In the genomic region with DNA sequence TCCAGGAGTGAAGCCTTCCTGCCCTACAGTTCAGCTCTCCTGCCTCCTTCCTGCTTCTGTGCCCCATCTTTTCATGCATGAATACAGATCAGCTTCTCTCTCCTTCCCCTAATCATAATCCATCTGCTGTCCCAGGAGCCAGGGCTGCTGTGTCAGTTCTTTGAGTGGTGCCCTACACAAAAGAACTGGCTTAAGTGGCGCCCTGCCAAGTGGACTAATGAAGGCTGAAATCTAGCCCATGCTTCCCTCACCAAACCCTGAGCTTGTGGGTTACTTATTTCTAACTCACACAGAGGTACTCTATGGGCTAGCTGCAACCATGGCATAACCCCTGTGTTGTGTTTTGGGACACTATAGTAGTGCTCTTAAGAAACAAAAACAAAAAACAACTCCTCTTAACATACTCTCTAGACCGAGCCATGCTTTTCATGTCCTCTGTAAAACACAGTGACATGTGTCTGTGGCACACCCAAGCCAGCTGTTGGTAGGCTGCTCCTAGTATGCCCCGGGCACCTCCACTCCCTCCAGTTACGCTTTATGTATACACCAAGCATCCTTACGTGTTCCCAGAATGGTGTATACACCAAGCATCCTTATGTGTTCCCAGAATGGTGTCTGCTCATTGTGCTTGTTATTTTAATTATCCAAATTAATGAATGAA, we compare ENCODE assay signal across 15 cellular contexts. TPM values are rescaled to one million over a fixed set of nuclear protein-coding genes. Genes with fewer than 3 reads are reported as not detected.
DNase-seq lines count a peak whose midpoint lies in the region; ATAC-seq and TF ChIP-seq lines count a peak whose summit lies in the region.
"Had no signal": no experiment of that assay in that cellular context is flagged by ENCODE, and none has a peak within 500 bp of the region (broad histone marks: within the 10 kb centered on the region; RNA-seq: fewer than 3 reads in every experiment).

No MANE protein-coding gene starts in this region.

- no peak overlapping the region for H3K4me3 ChIP-seq in mucosa of descending colon
- no peak overlapping the region for H3K4me3 ChIP-seq in gastrocnemius medialis
- H3K4me3 ChIP-seq: skin epidermis had no signal

- in situ Hi-C loops in gastrocnemius medialis (cut with MboI; ENCODE audit: low sequenced_read_pairs in 4 of 4): no loop called here

- H3K36me3 ChIP-seq in mucosa of descending colon (ENCODE audit: low read depth) (no peaks in the 10 kb centered on the region), gastrocnemius medialis (no peaks in the 10 kb centered on the region)
- H3K36me3 ChIP-seq: brain microvascular endothelial cell had no signal

- DNase-seq in DMS153 (lab: John Stamatoyannopoulos, UW) (peak; percentile 83), M059J (ENCODE audit: low read depth) (peak; percentile 35), NCI-H69 (lab: John Stamatoyannopoulos, UW) (peak; percentile 89), mucosa of descending colon (no peak), mesothelial cell of epicardium (ENCODE audit: low spot score in 2 of 2, unreplicated experiment in 2 of 2) (no peak), gastrocnemius medialis (no peak)
- DNase-seq: brain microvascular endothelial cell; CD4-positive, CD25-positive, alpha-beta regulatory T cell; Karpas-422; left cardiac atrium; nephron progenitor cell had no signal

- peaks cover 6% of the 10 kb centered on the region for H3K9me3 Mint-ChIP-seq in mesothelial cell of epicardium

- H3K4me1 Mint-ChIP-seq in mesothelial cell of epicardium: peaks cover 5% of the 10 kb centered on the region
- H3K4me1 Mint-ChIP-seq: CD4-positive, CD25-positive, alpha-beta regulatory T cell; nephron progenitor cell had no signal

- H3K27me3 ChIP-seq in gastrocnemius medialis: no peaks in the 10 kb centered on the region
- H3K27me3 ChIP-seq: brain microvascular endothelial cell had no signal

- TF ChIP-seq CTCF in mucosa of descending colon (IDR thresholded peaks at IDR 0.05): no peak
- no peak for TF ChIP-seq CTCF in mesothelial cell of epicardium (IDR thresholded peaks at IDR 0.05; ENCODE audit: unreplicated experiment)
- no peak for TF ChIP-seq CTCF in gastrocnemius medialis (IDR thresholded peaks at IDR 0.05 in 4 of 5, conservative IDR thresholded peaks at IDR 0.05 in 1 of 5)

- no peaks in the 10 kb centered on the region for H3K4me1 ChIP-seq in mucosa of descending colon (ENCODE audit: low read depth)
- H3K4me1 ChIP-seq in gastrocnemius medialis: no peaks in the 10 kb centered on the region

- no peak for TF ChIP-seq POLR2A in gastrocnemius medialis (IDR thresholded peaks at IDR 0.05)

- no peak overlapping the region for H3K27ac Mint-ChIP-seq in mesothelial cell of epicardium
- H3K27ac Mint-ChIP-seq: activated T-helper 1 cell treated with anti-CD3 and anti-CD28 coated beads, Interleukin-12 subunit alpha, Interleukin-12 subunit beta, Interleukin-2, Interleukin-4 antibody, amounts not matched to agents 30 ng/mL and 10 ng/mL and 1 ng/mL, durations not matched to agents 14 hours and 24 hours and 36 hours; CD4-positive, CD25-positive, alpha-beta regulatory T cell; nephron progenitor cell had no signal

- intact Hi-C loops in mucosa of descending colon (cut with DNase I, micrococcal nuclease) (no loop called here), gastrocnemius medialis (cut with DNase I; ENCODE audit: low total_unique reads) (no loop called here)

- ATAC-seq in mucosa of descending colon (peak; percentile 59), GM21381 (IDR thresholded peaks at IDR 0.05; ENCODE audit: unreplicated experiment) (no peak), gastrocnemius medialis (no peak)
- ATAC-seq: activated CD4-positive, CD25-positive, alpha-beta regulatory T cell treated with anti-CD3 and anti-CD28 coated beads, Interleukin-2, amount 50 U/mL, for 24 hours; left cardiac atrium had no signal

- H3K36me3 Mint-ChIP-seq in mesothelial cell of epicardium: peaks cover 5% of the 10 kb centered on the region
- H3K36me3 Mint-ChIP-seq: CD4-positive, CD25-positive, alpha-beta regulatory T cell had no signal

- H3K9me3 ChIP-seq in mucosa of descending colon (no peaks in the 10 kb centered on the region), gastrocnemius medialis (no peaks in the 10 kb centered on the region)

- H3K4me3 Mint-ChIP-seq in mesothelial cell of epicardium: no peak overlapping the region
- H3K4me3 Mint-ChIP-seq: activated T-helper 1 cell treated with anti-CD3 and anti-CD28 coated beads, Interleukin-12 subunit alpha, Interleukin-12 subunit beta, Interleukin-2, Interleukin-4 antibody, amounts not matched to agents 30 ng/mL and 10 ng/mL and 1 ng/mL, durations not matched to agents 14 hours and 24 hours and 36 hours; CD4-positive, CD25-positive, alpha-beta regulatory T cell; nephron progenitor cell had no signal

- no peak overlapping the region for H3K27ac ChIP-seq in gastrocnemius medialis
- H3K27ac ChIP-seq: brain microvascular endothelial cell, skin epidermis had no signal

- no peaks in the 10 kb centered on the region for H3K27me3 Mint-ChIP-seq in mesothelial cell of epicardium (ENCODE audit: low read depth)

RNA-seq across cellular contexts. Expression of a gene that starts 19.3 kb away (rescaled TPM):
- 4.7 and 11.5 TPM in 2 replicates for total RNA-seq in M059J (2014; rRNA removed; shearing (Covaris generic))
- 10 to 100 TPM; 60.9 to 74.3 (median 72.8) TPM for total RNA-seq in mucosa of descending colon
- 26.2 to 31.4 TPM (median 27.5 TPM) in 3 replicates for total RNA-seq in mesothelial cell of epicardium
- total RNA-seq in gastrocnemius medialis: 1 to 10 TPM; 2.8 to 5.9 (median 3.3) TPM

Comparison
In these comparisons a context has a peak if more than half of its experiments do, and no peak if none do; other contexts are left out.
1. DNase-seq: peak in DMS153 (single experiment), M059J (single experiment) and NCI-H69 (single experiment); none in mucosa of descending colon (0 of 3), mesothelial cell of epicardium (0 of 2) and gastrocnemius medialis (0 of 2).